25 cellular contexts compared by ENCODE assay signal in the genomic region with DNA sequence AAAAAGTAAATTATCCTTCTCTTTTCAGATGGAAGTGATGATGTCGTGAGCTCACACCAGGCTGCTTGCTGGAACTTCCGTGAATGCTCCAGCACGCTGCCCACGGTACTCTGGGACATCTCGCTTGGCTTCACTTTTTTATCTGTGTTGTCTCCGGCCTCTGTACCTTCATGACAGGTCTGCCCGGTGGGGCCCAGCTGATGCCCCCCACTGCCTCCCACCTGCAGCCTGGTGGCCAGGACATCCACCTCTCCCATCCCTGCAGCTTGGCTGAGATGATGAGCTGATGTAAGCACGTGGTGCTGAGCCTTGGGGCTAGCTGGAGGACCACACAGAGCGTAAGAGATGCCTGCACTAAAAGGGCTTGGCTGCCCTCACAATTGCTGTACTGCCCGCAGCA. TPM values are rescaled to one million over a fixed set of nuclear protein-coding genes. Genes with fewer than 3 reads are reported as not detected.
"Had no signal": no experiment of that assay in that cellular context is flagged by ENCODE, and none has a peak within 500 bp of the region (broad histone marks: within the 10 kb centered on the region; RNA-seq: fewer than 3 reads in every experiment).

No MANE protein-coding gene starts in this region.

- DNase-seq: activated CD4-positive, alpha-beta memory T cell treated with anti-CD3 and anti-CD28 coated beads, Interleukin-2, amount 10 ng/mL, durations not matched to agents 7 days and 5 days; activated CD4-positive, alpha-beta T cell treated with anti-CD3 and anti-CD28 coated beads for 36 hours; activated CD4-positive, alpha-beta T cell treated with anti-CD3 and anti-CD28 coated beads, Interleukin-2, amount 50 U/mL, for 1 hour; activated CD8-positive, alpha-beta memory T cell treated with anti-CD3 and anti-CD28 coated beads, Interleukin-2, amount 50 U/mL, for 4 hours; activated naive CD4-positive, alpha-beta T cell treated with anti-CD3 and anti-CD28 coated beads, Interleukin-2, amount 50 U/mL, for 16 hours; activated naive CD8-positive, alpha-beta T cell treated with anti-CD3 and anti-CD28 coated beads, Interleukin-2, amount 10 ng/mL, durations not matched to agents 7 days and 5 days; activated T-cell treated with anti-CD3 and anti-CD28 coated beads, Interleukin-2, amount 50 U/mL, for 1 hour; MG63; NCI-H1105 treated with DMSO at 0.1 percent for 48 hours; NCI-H1436 treated with DMSO at 0.1 percent for 48 hours; NCI-H187; NCI-H2081; NCI-H446; NCI-H524; Peyer's patch; Right ventricle myocardium superior; SJCRH30; SK-N-SH; T-helper 1 cell had no signal

- H3K27me3 ChIP-seq: ascending aorta, cardiac muscle cell, MG63, Peyer's patch, SJCRH30 had no signal

- H3K9ac ChIP-seq: SK-N-SH had no signal

- H3K27ac Mint-ChIP-seq: activated CD4-positive, alpha-beta memory T cell treated with anti-CD3 and anti-CD28 coated beads, Interleukin-2, amount 10 ng/mL, durations not matched to agents 7 days and 5 days; activated CD4-positive, alpha-beta T cell treated with anti-CD3 and anti-CD28 coated beads for 36 hours; activated naive CD8-positive, alpha-beta T cell treated with anti-CD3 and anti-CD28 coated beads, Interleukin-2, amount 10 ng/mL, durations not matched to agents 7 days and 5 days had no signal

- H3K36me3 Mint-ChIP-seq: activated naive CD8-positive, alpha-beta T cell treated with anti-CD3 and anti-CD28 coated beads, Interleukin-2, amount 10 ng/mL, durations not matched to agents 7 days and 5 days; brain had no signal

- H3K27me3 Mint-ChIP-seq: activated CD4-positive, alpha-beta T cell treated with anti-CD3 and anti-CD28 coated beads for 36 hours; brain had no signal

- H3K4me3 Mint-ChIP-seq: activated CD4-positive, alpha-beta memory T cell treated with anti-CD3 and anti-CD28 coated beads, Interleukin-2, amount 10 ng/mL, durations not matched to agents 7 days and 5 days; activated CD4-positive, alpha-beta T cell treated with anti-CD3 and anti-CD28 coated beads for 36 hours; activated naive CD8-positive, alpha-beta T cell treated with anti-CD3 and anti-CD28 coated beads, Interleukin-2, amount 10 ng/mL, durations not matched to agents 7 days and 5 days had no signal

- H3K36me3 ChIP-seq: ascending aorta, cardiac muscle cell, MG63, Peyer's patch, SJCRH30 had no signal

- H3K4me2 ChIP-seq: SK-N-SH had no signal

- H3K4me3 ChIP-seq: ascending aorta, cardiac muscle cell, MG63, Peyer's patch, SJCRH30 had no signal

- H3K4me1 ChIP-seq: Peyer's patch, SJCRH30 had no signal

- H3K9me3 ChIP-seq: ascending aorta, MG63, Peyer's patch, SJCRH30, SK-N-SH had no signal

- H3K27ac ChIP-seq: ascending aorta, cardiac muscle cell, Peyer's patch, RWPE1, SJCRH30, VCaP had no signal

- H3K9me3 Mint-ChIP-seq: activated CD4-positive, alpha-beta memory T cell treated with anti-CD3 and anti-CD28 coated beads, Interleukin-2, amount 10 ng/mL, durations not matched to agents 7 days and 5 days; activated naive CD8-positive, alpha-beta T cell treated with anti-CD3 and anti-CD28 coated beads, Interleukin-2, amount 10 ng/mL, durations not matched to agents 7 days and 5 days had no signal

- H3K4me1 Mint-ChIP-seq: activated CD4-positive, alpha-beta memory T cell treated with anti-CD3 and anti-CD28 coated beads, Interleukin-2, amount 10 ng/mL, durations not matched to agents 7 days and 5 days; activated CD4-positive, alpha-beta T cell treated with anti-CD3 and anti-CD28 coated beads for 36 hours had no signal

- ATAC-seq: activated CD4-positive, alpha-beta T cell treated with anti-CD3 and anti-CD28 coated beads for 36 hours had no signal

RNA-seq across cellular contexts. Expression of a gene that starts 59.0 kb away (rescaled TPM):
- total RNA-seq: activated CD4-positive, alpha-beta memory T cell treated with anti-CD3 and anti-CD28 coated beads, Interleukin-2, amount 10 ng/mL, durations not matched to agents 7 days and 5 days; activated CD4-positive, alpha-beta T cell treated with anti-CD3 and anti-CD28 coated beads for 36 hours; activated naive CD8-positive, alpha-beta T cell treated with anti-CD3 and anti-CD28 coated beads, Interleukin-2, amount 10 ng/mL, durations not matched to agents 7 days and 5 days; ascending aorta; cardiac muscle cell; Peyer's patch; Right ventricle myocardium superior; SJCRH30; T-helper 2 cell treated with Interferon-gamma antibody and Interleukin-4, amounts not matched to agents 100 ng/mL and 5 ng/mL, for 36 hours had no signal
